Comparison of ENCODE assay signal across 18 cellular contexts in genomic region chr13:35784286-35784951, GRCh38.
DNase-seq lines count a peak whose midpoint lies in the region; ATAC-seq and TF ChIP-seq lines count a peak whose summit lies in the region.
"Had no signal": no experiment of that assay in that cellular context is flagged by ENCODE, and none has a peak within 500 bp of the region (broad histone marks: within the 10 kb centered on the region; RNA-seq: fewer than 3 reads in every experiment).

No MANE protein-coding gene starts in this region.

- peak overlapping the region; percentile 51 for H3K27ac Mint-ChIP-seq in nephron progenitor cell
- H3K27ac Mint-ChIP-seq: CD4-positive, alpha-beta T cell had no signal

- TF ChIP-seq CTCF in heart left ventricle (IDR thresholded peaks at IDR 0.05) (no peak), fibroblast of mammary gland (conservative IDR thresholded peaks at IDR 0.05; ENCODE audit: control insufficient read depth, insufficient read depth, low read depth, low read length) (no peak), nephron progenitor cell (IDR thresholded peaks at IDR 0.05) (no peak)

- no peaks in the 10 kb centered on the region for H3K36me3 Mint-ChIP-seq in nephron progenitor cell (ENCODE audit: low read depth)

- no peaks in the 10 kb centered on the region for H3K36me3 ChIP-seq in heart left ventricle
- H3K36me3 ChIP-seq: SJSA1 had no signal

- H3K9me3 ChIP-seq in heart left ventricle, result no peaks in the 10 kb centered on the region
- H3K9me3 ChIP-seq: SJSA1 had no signal

- H3K4me3 ChIP-seq in heart left ventricle, result no peak overlapping the region
- no peak overlapping the region for H3K4me3 ChIP-seq in fibroblast of mammary gland (ENCODE audit: control insufficient read depth, low read depth, low read length)
- H3K4me3 ChIP-seq: GM12878, K562, SJSA1 had no signal

- DNase-seq in Right ventricle myocardium inferior (ENCODE audit: missing footprints), result peak; percentile 45
- no peak for DNase-seq in heart left ventricle
- peak; percentile 59 for DNase-seq in fibroblast of mammary gland (ENCODE audit: low read depth)
- no peak for DNase-seq in nephron progenitor cell
- DNase-seq in HUDEP-2 (lab: John Stamatoyannopoulos, UW; ENCODE audit: unreplicated experiment in 76 of 76), result no peak
- DNase-seq: CD4-positive, alpha-beta T cell; DMS153; H9; MV-4-11; NCI-H1930; NCI-H226; PC-3 had no signal

- TF ChIP-seq POLR2A in heart left ventricle (IDR thresholded peaks at IDR 0.05), result no peak

- no peaks in the 10 kb centered on the region for H3K27me3 Mint-ChIP-seq in nephron progenitor cell (ENCODE audit: low read depth, poor library complexity)

- intact Hi-C loops in Right ventricle myocardium inferior (cut with DNase I) (no loop called here), heart left ventricle (cut with DNase I) (loop anchor here in 3 of 10 donors (10.0 kb wide), 3 partner anchors 140 to 310 kb away; partner anchors contain the start of gene MAB21L1 (in 1 of the 3))

- no peak overlapping the region for H3K27ac ChIP-seq in heart left ventricle
- H3K27ac ChIP-seq: RWPE1, SJSA1 had no signal

- peaks cover 32% of the 10 kb centered on the region for H3K4me1 Mint-ChIP-seq in nephron progenitor cell

- H3K4me3 Mint-ChIP-seq in nephron progenitor cell, result no peak overlapping the region
- H3K4me3 Mint-ChIP-seq: CD4-positive, alpha-beta T cell; H9 had no signal

- no peaks in the 10 kb centered on the region for H3K9me3 Mint-ChIP-seq in nephron progenitor cell
- H3K9me3 Mint-ChIP-seq: CD4-positive, alpha-beta T cell; H9 had no signal

- H3K27me3 ChIP-seq in heart left ventricle, result no peaks in the 10 kb centered on the region
- H3K27me3 ChIP-seq: SJSA1 had no signal

- WGBS in heart left ventricle, 4 donors, result 85 to 90% (median 86%) methylated on average over 10 of the region's 10 CpGs

- ATAC-seq in Right ventricle myocardium inferior, result no peak
- no peak for ATAC-seq in heart left ventricle
- ATAC-seq in HG02852 (IDR thresholded peaks at IDR 0.05; ENCODE audit: unreplicated experiment), result no peak
- no peak for ATAC-seq in HG02588 (IDR thresholded peaks at IDR 0.05; ENCODE audit: unreplicated experiment)
- ATAC-seq: GM12878, K562, PC-3 had no signal

- no peaks in the 10 kb centered on the region for H3K4me1 ChIP-seq in heart left ventricle
- H3K4me1 ChIP-seq: SJSA1 had no signal

Comparison
In these comparisons a context has a peak if more than half of its experiments do, and no peak if none do; other contexts are left out.
1. DNase-seq: peak in Right ventricle myocardium inferior (single experiment) and fibroblast of mammary gland (single experiment); none in heart left ventricle (0 of 5), nephron progenitor cell (single experiment) and HUDEP-2 (0 of 76).